2 cellular contexts compared by ENCODE assay signal in genomic region chr6:16238658-16239089, GRCh38.
A peak's percentile ranks its signal among the peaks of the same experiment; 100 is the strongest.
TF ChIP-seq lines count a peak whose summit lies in the region.

No MANE protein-coding gene starts in this region.

TF ChIP-seq in A549, 52 proteins besides CTCF, POLR2A, EP300 and RAD21:
- TF ChIP-seq USF2 (IDR thresholded peaks at IDR 0.05), result no peak
- no peak for TF ChIP-seq ESRRA (IDR thresholded peaks at IDR 0.05; ENCODE audit: borderline replicate concordance, low read length)
- TF ChIP-seq JUN (IDR thresholded peaks at IDR 0.05), result no peak
- no peak for TF ChIP-seq FOSB (CRISPR knock-in tag; IDR thresholded peaks at IDR 0.05)
- TF ChIP-seq HOXB5 (CRISPR knock-in tag; IDR thresholded peaks at IDR 0.05), result no peak
TF ChIP-seq in A549: peak in this region for 0.

TF ChIP-seq in H1, 55 proteins besides CTCF, POLR2A, EP300 and RAD21:
- TF ChIP-seq TAF7 (optimal IDR thresholded peaks at IDR 0.05; ENCODE audit: borderline replicate concordance, low read depth, low read length), result no peak
- TF ChIP-seq TBP (IDR thresholded peaks at IDR 0.05; ENCODE audit: low read depth, low read length), result no peak
- TF ChIP-seq CHD1 (IDR thresholded peaks at IDR 0.05; ENCODE audit: low read depth, low read length), result no peak
- no peak for TF ChIP-seq NRF1 (IDR thresholded peaks at IDR 0.05; ENCODE audit: low read depth, low read length)
- peak; percentile 42; the same call in 1 of the 2 replicates for TF ChIP-seq MAX (IDR thresholded peaks at IDR 0.05)
- no peak for TF ChIP-seq KDM4A (IDR thresholded peaks at IDR 0.05; ENCODE audit: low read depth, low read length, severe bottlenecking)
- no peak for TF ChIP-seq NANOG (IDR thresholded peaks at IDR 0.05; ENCODE audit: insufficient read depth, low read depth, low read length, poor library complexity, severe bottlenecking)
- no peak for TF ChIP-seq SIRT6 (IDR thresholded peaks at IDR 0.05; ENCODE audit: low read length)
- TF ChIP-seq HDAC2 (IDR thresholded peaks at IDR 0.05; ENCODE audit: borderline replicate concordance in 1 of 2, low read depth in 2 of 2, low read length in 2 of 2), result 0 out of 4 replicates have a peak, but pooled peaks of 1 of the 2 experiments have one; percentile 5
- peak; percentile 3 for TF ChIP-seq RNF2 (IDR thresholded peaks at IDR 0.05; ENCODE audit: borderline replicate concordance, low read depth, low read length, missing control alignments, poor library complexity, severe bottlenecking)
